Comparison of ENCODE assay signal across 8 cellular contexts in the genomic region with DNA sequence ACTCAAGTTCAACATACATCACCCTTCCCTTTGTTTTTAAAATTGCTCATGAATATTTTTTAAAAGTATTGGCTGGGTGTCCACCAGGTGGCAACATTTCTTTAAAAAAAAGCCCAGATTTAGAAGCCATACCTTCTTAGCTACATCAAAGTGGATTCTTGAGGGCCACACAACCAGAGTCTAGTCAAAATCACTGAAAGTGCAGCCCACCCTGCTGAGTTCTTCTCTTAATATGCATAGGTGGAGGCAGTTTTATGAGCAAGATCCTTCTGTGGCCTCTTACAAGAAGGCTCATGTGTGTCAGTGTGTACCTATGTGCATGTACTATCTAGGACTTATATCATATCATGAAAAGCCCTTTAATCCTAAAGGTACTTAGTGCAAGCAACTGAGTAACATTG. TPM values are rescaled to one million over a fixed set of nuclear protein-coding genes. Genes with fewer than 3 reads are reported as not detected.
DNase-seq lines count a peak whose midpoint lies in the region; ATAC-seq and TF ChIP-seq lines count a peak whose summit lies in the region.

No MANE protein-coding gene starts in this region.

- ATAC-seq in psoas muscle (peak; percentile 26 to 75 (median 43)), HG03025 (IDR thresholded peaks at IDR 0.05; ENCODE audit: low FRiP score, unreplicated experiment) (no peak), GM18498 (IDR thresholded peaks at IDR 0.05; ENCODE audit: unreplicated experiment) (no peak), HG02798 (IDR thresholded peaks at IDR 0.05; ENCODE audit: poor library complexity, unreplicated experiment) (no peak)

- no peak for TF ChIP-seq POLR2A in Peyer's patch (IDR thresholded peaks at IDR 0.05)
- TF ChIP-seq POLR2A in esophagus squamous epithelium (IDR thresholded peaks at IDR 0.05): no peak

- peak overlapping the region in 2 of 4 donors; percentile 56 to 68 for H3K27ac ChIP-seq in Peyer's patch
- H3K27ac ChIP-seq in esophagus squamous epithelium: peak overlapping the region in 2 of 4 donors; percentile 8 to 50
- no peak overlapping the region for H3K27ac ChIP-seq in psoas muscle

- DNase-seq in COLO829 (ENCODE audit: low spot score) (peak; percentile 19), HFF-Myc (ENCODE audit: extremely low read depth, low read depth) (no peak), Peyer's patch (no peak), esophagus squamous epithelium (lab: John Stamatoyannopoulos, UW) (no peak), psoas muscle (no peak)

- no peaks in the 10 kb centered on the region for H3K36me3 ChIP-seq in Peyer's patch
- no peaks in the 10 kb centered on the region for H3K36me3 ChIP-seq in esophagus squamous epithelium
- no peaks in the 10 kb centered on the region for H3K36me3 ChIP-seq in psoas muscle (ENCODE audit: insufficient read depth in 1 of 2, low read depth in 1 of 2)

- TF ChIP-seq CTCF in HFF-Myc (IDR thresholded peaks at IDR 0.05; ENCODE audit: low read depth, low read length, missing control alignments) (peak; percentile 43), Peyer's patch (IDR thresholded peaks at IDR 0.05) (peak in 4 of 6 experiments; percentile 50 to 61 (median 58)), esophagus squamous epithelium (IDR thresholded peaks at IDR 0.05) (peak; percentile 14 to 68 (median 52)), psoas muscle (IDR thresholded peaks at IDR 0.05) (peak; percentile 57)

- H3K9me3 ChIP-seq in Peyer's patch (no peaks in the 10 kb centered on the region), esophagus squamous epithelium (no peaks in the 10 kb centered on the region), psoas muscle (no peaks in the 10 kb centered on the region)

- H3K4me3 ChIP-seq in HFF-Myc (replicated peaks; ENCODE audit: low read depth, low read length) (no peak overlapping the region), Peyer's patch (no peak overlapping the region), esophagus squamous epithelium (no peak overlapping the region), psoas muscle (no peak overlapping the region)

- H3K4me1 ChIP-seq in Peyer's patch (peaks cover 0 to 10% (median 0%) of the 10 kb centered on the region in 4 donors), esophagus squamous epithelium (peaks cover 2 to 34% (median 23%) of the 10 kb centered on the region in 3 donors), psoas muscle (peaks cover 7% of the 10 kb centered on the region)

- intact Hi-C loops in esophagus squamous epithelium (cut with DNase I) (loop anchor here (5.0 kb wide), 1 partner anchor 257 kb away; no protein-coding TSS in a partner anchor), psoas muscle (cut with DNase I) (loop anchor here (5.0 to 10.0 kb wide), 3 partner anchors 265 to 495 kb away; no protein-coding TSS in a partner anchor)

- no peaks in the 10 kb centered on the region for H3K27me3 ChIP-seq in Peyer's patch
- no peaks in the 10 kb centered on the region for H3K27me3 ChIP-seq in esophagus squamous epithelium
- H3K27me3 ChIP-seq in psoas muscle (ENCODE audit: insufficient read depth in 3 of 3, low read length in 2 of 3): peaks cover 0 to 1% (median 0%) of the 10 kb centered on the region in 3 donors

RNA-seq across cellular contexts. Expression of a gene that starts 16.9 kb away (rescaled TPM):
- total RNA-seq in Peyer's patch (100 to 1,000 TPM in 3 of 4 donors, 10 to 100 TPM in 1; 61.9 to 271 (median 165) TPM), esophagus squamous epithelium (100 to 1,000 TPM in 1 of 4 donors, 10 to 100 TPM in 3; 65.4 to 104 (median 89.9) TPM), psoas muscle (10 to 100 TPM; 18.6 to 25.1 (median 20.3) TPM)
- 10 to 100 TPM in 1 of 3 donors, 1 to 10 TPM in 2; 8.9 to 15.2 (median 9.0) TPM for polyA plus RNA-seq in psoas muscle

Comparison
In these comparisons a context has a peak if more than half of its experiments do, and no peak if none do; other contexts are left out.
1. ATAC-seq: peak in psoas muscle (4 of 4); none in HG03025 (single experiment), GM18498 (single experiment) and HG02798 (single experiment).
2. Peak in every context shown above with its lines, with median percentiles within 50 percentile points of each other: CTCF ChIP-seq.